In genomic region chr1:26772687-26773086, GRCh38 we compare ENCODE assay signal across 12 cellular contexts. TPM values are rescaled to one million over a fixed set of nuclear protein-coding genes. Genes with fewer than 3 reads are reported as not detected.
DNase-seq lines count a peak whose midpoint lies in the region; ATAC-seq and TF ChIP-seq lines count a peak whose summit lies in the region.
"Had no signal": no experiment of that assay in that cellular context is flagged by ENCODE, and none has a peak within 500 bp of the region (broad histone marks: within the 10 kb centered on the region; RNA-seq: fewer than 3 reads in every experiment).

No MANE protein-coding gene starts in this region.

- POLR2A ChIA-PET in activated CD4-positive, alpha-beta T cell treated with anti-CD3 and anti-CD28 coated beads for 36 hours (lab: Charles Lee): interaction anchor here (1.2 kb wide), 1 partner anchor 9 kb away, joined by 3 read pairs; no protein-coding TSS in a partner anchor

- H3K9me3 ChIP-seq in gastroesophageal sphincter: no peaks in the 10 kb centered on the region
- no peaks in the 10 kb centered on the region for H3K9me3 ChIP-seq in thoracic aorta
- H3K9me3 ChIP-seq: adrenal gland had no signal

- no peak overlapping the region for H3K4me3 Mint-ChIP-seq in activated CD4-positive, alpha-beta T cell treated with anti-CD3 and anti-CD28 coated beads for 36 hours
- H3K4me3 Mint-ChIP-seq in activated CD4-positive, alpha-beta T cell treated with anti-CD3 and anti-CD28 coated beads, Interleukin-2, amount 10 ng/mL, durations not matched to agents 24 days and 14 days: no peak overlapping the region
- H3K4me3 Mint-ChIP-seq: stimulated activated naive CD8-positive, alpha-beta T cell treated with anti-CD3 and anti-CD28 coated beads, Interleukin-15, Interleukin-2, amounts not matched to agents 100 ng/mL and 50 ng/mL, for 24 hours had no signal

- H3K4me3 ChIP-seq in gastroesophageal sphincter (no peak overlapping the region), thoracic aorta (no peak overlapping the region)
- H3K4me3 ChIP-seq: adrenal gland had no signal

- CTCF ChIA-PET in activated CD4-positive, alpha-beta T cell treated with anti-CD3 and anti-CD28 coated beads for 36 hours (lab: Charles Lee): no interaction called here

- intact Hi-C loops in activated CD4-positive, alpha-beta T cell treated with anti-CD3 and anti-CD28 coated beads for 36 hours (cut with DNase I, micrococcal nuclease): no loop called here
- intact Hi-C loops in activated CD4-positive, alpha-beta T cell treated with anti-CD3 and anti-CD28 coated beads, Interleukin-2, amount 10 ng/mL, durations not matched to agents 24 days and 14 days (cut with micrococcal nuclease): loop anchor here (2.0 kb wide), 1 partner anchor 14 kb away; the partner anchor contains the start of gene PIGV

- no peak for TF ChIP-seq EP300 in gastroesophageal sphincter (IDR thresholded peaks at IDR 0.05)

- H3K9me3 Mint-ChIP-seq in activated CD4-positive, alpha-beta T cell treated with anti-CD3 and anti-CD28 coated beads for 36 hours (ENCODE audit: low read depth): no peaks in the 10 kb centered on the region
- H3K9me3 Mint-ChIP-seq in activated CD4-positive, alpha-beta T cell treated with anti-CD3 and anti-CD28 coated beads, Interleukin-2, amount 10 ng/mL, durations not matched to agents 24 days and 14 days: no peaks in the 10 kb centered on the region
- H3K9me3 Mint-ChIP-seq: stimulated activated naive CD8-positive, alpha-beta T cell treated with anti-CD3 and anti-CD28 coated beads, Interleukin-15, Interleukin-2, amounts not matched to agents 100 ng/mL and 50 ng/mL, for 24 hours had no signal

- no peak for ATAC-seq in activated CD4-positive, alpha-beta T cell treated with anti-CD3 and anti-CD28 coated beads for 36 hours
- peak; percentile 76 for ATAC-seq in gastroesophageal sphincter
- ATAC-seq in thoracic aorta (ENCODE audit: insufficient number of reproducible peaks, low FRiP score, low read depth): peak; percentile 83
- ATAC-seq in GM19463 (IDR thresholded peaks at IDR 0.05; ENCODE audit: unreplicated experiment): no peak

- no peak for TF ChIP-seq CTCF in gastroesophageal sphincter (IDR thresholded peaks at IDR 0.05)
- TF ChIP-seq CTCF in thoracic aorta (IDR thresholded peaks at IDR 0.05): no peak

- H3K27me3 Mint-ChIP-seq in activated CD4-positive, alpha-beta T cell treated with anti-CD3 and anti-CD28 coated beads for 36 hours: no peaks in the 10 kb centered on the region
- H3K27me3 Mint-ChIP-seq in activated CD4-positive, alpha-beta T cell treated with anti-CD3 and anti-CD28 coated beads, Interleukin-2, amount 10 ng/mL, durations not matched to agents 24 days and 14 days: no peaks in the 10 kb centered on the region
- H3K27me3 Mint-ChIP-seq: stimulated activated naive CD8-positive, alpha-beta T cell treated with anti-CD3 and anti-CD28 coated beads, Interleukin-15, Interleukin-2, amounts not matched to agents 100 ng/mL and 50 ng/mL, for 24 hours had no signal

- peak overlapping the region; percentile 26 for H3K27ac Mint-ChIP-seq in activated CD4-positive, alpha-beta T cell treated with anti-CD3 and anti-CD28 coated beads for 36 hours
- H3K27ac Mint-ChIP-seq in activated CD4-positive, alpha-beta T cell treated with anti-CD3 and anti-CD28 coated beads, Interleukin-2, amount 10 ng/mL, durations not matched to agents 24 days and 14 days: no peak overlapping the region

- H3K27ac ChIP-seq in gastroesophageal sphincter (peak overlapping the region; percentile 48 to 83 (median 68)), thoracic aorta (peak overlapping the region; percentile 79 to 82)

- 27 to 52% methylated on average over 2 to 3 of the region's 4 CpGs for WGBS in gastroesophageal sphincter (ENCODE audit: low coverage in 1 of 2), 2 donors

- peaks cover 79% of the 10 kb centered on the region for H3K36me3 Mint-ChIP-seq in activated CD4-positive, alpha-beta T cell treated with anti-CD3 and anti-CD28 coated beads for 36 hours (ENCODE audit: low read depth)
- H3K36me3 Mint-ChIP-seq in activated CD4-positive, alpha-beta T cell treated with anti-CD3 and anti-CD28 coated beads, Interleukin-2, amount 10 ng/mL, durations not matched to agents 24 days and 14 days (ENCODE audit: low read depth): peaks cover 84% of the 10 kb centered on the region

- peaks cover 21% of the 10 kb centered on the region for H3K4me1 Mint-ChIP-seq in activated CD4-positive, alpha-beta T cell treated with anti-CD3 and anti-CD28 coated beads for 36 hours
- peaks cover 21% of the 10 kb centered on the region for H3K4me1 Mint-ChIP-seq in activated CD4-positive, alpha-beta T cell treated with anti-CD3 and anti-CD28 coated beads, Interleukin-2, amount 10 ng/mL, durations not matched to agents 24 days and 14 days

- no peak for TF ChIP-seq POLR2A in gastroesophageal sphincter (IDR thresholded peaks at IDR 0.05)

- DNase-seq in activated CD4-positive, alpha-beta T cell treated with anti-CD3 and anti-CD28 coated beads for 36 hours: no peak
- no peak for DNase-seq in activated CD4-positive, alpha-beta T cell treated with anti-CD3 and anti-CD28 coated beads, Interleukin-2, amount 10 ng/mL, durations not matched to agents 24 days and 14 days
- peak; percentile 83 for DNase-seq in amniotic epithelial cell (ENCODE audit: low read depth)
- no peak for DNase-seq in thoracic aorta (ENCODE audit: low spot score)
- no peak for DNase-seq in activated CD4-positive, alpha-beta T cell treated with anti-CD3 and anti-CD28 coated beads, Interleukin-2, amount 50 U/mL, for 1 hour
- DNase-seq in amygdala (lab: John Stamatoyannopoulos, UW): no peak
- DNase-seq: adrenal gland, NCI-H524, small intestine had no signal

- H3K4me1 ChIP-seq in gastroesophageal sphincter (peaks cover 8 to 49% (median 26%) of the 10 kb centered on the region in 3 donors), thoracic aorta (ENCODE audit: control insufficient read depth in 1 of 2, low read depth in 2 of 2) (peaks cover 36 to 47% of the 10 kb centered on the region in 2 donors)

- H3K27me3 ChIP-seq in gastroesophageal sphincter: no peaks in the 10 kb centered on the region
- H3K27me3 ChIP-seq in thoracic aorta (replicated peaks; ENCODE audit: insufficient read depth): no peaks in the 10 kb centered on the region
- H3K27me3 ChIP-seq: adrenal gland had no signal

- H3K36me3 ChIP-seq in gastroesophageal sphincter: peaks cover 0 to 100% of the 10 kb centered on the region in 2 donors
- H3K36me3 ChIP-seq in thoracic aorta: peaks cover 57% of the 10 kb centered on the region

RNA-seq across cellular contexts. Expression of gene PIGV, which starts 15.1 kb away (rescaled TPM):
- total RNA-seq in activated CD4-positive, alpha-beta T cell treated with anti-CD3 and anti-CD28 coated beads for 36 hours: 10 to 100 TPM; 12.0 to 17.2 TPM
- 15.2 and 16.0 TPM in 2 replicates for total RNA-seq in activated CD4-positive, alpha-beta T cell treated with anti-CD3 and anti-CD28 coated beads, Interleukin-2, amount 10 ng/mL, durations not matched to agents 24 days and 14 days
- 10 to 100 TPM; 13.7 to 30.0 (median 15.5) TPM for total RNA-seq in gastroesophageal sphincter
- 10 to 100 TPM; 13.5 to 22.9 TPM for total RNA-seq in thoracic aorta

RNA-seq across cellular contexts. Expression of gene ZDHHC18, which starts 53.8 kb away (rescaled TPM):
- total RNA-seq in activated CD4-positive, alpha-beta T cell treated with anti-CD3 and anti-CD28 coated beads for 36 hours: 10 to 100 TPM; 51.6 to 66.0 TPM
- 75.9 and 77.3 TPM in 2 replicates for total RNA-seq in activated CD4-positive, alpha-beta T cell treated with anti-CD3 and anti-CD28 coated beads, Interleukin-2, amount 10 ng/mL, durations not matched to agents 24 days and 14 days
- 10 to 100 TPM; 10.5 to 36.9 (median 17.1) TPM for total RNA-seq in gastroesophageal sphincter
- 10 to 100 TPM; 13.3 to 29.9 TPM for total RNA-seq in thoracic aorta

Comparison
In these comparisons a context has a peak if more than half of its experiments do, and no peak if none do; other contexts are left out.
1. ATAC-seq: peak in gastroesophageal sphincter (single experiment) and thoracic aorta (single experiment); none in activated CD4-positive, alpha-beta T cell treated with anti-CD3 and anti-CD28 coated beads for 36 hours (single experiment) and GM19463 (single experiment).